In genomic region chr1:160575112-160575664, GRCh38 we compare ENCODE assay signal across 2 cellular contexts.
TF ChIP-seq lines count a peak whose summit lies in the region.

No MANE protein-coding gene starts in this region.

TF ChIP-seq in liver, 16 proteins besides CTCF, POLR2A, EP300 and RAD21:
- TF ChIP-seq, protein P1, sequence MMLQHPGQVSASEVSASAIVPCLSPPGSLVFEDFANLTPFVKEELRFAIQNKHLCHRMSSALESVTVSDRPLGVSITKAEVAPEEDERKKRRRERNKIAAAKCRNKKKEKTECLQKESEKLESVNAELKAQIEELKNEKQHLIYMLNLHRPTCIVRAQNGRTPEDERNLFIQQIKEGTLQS (IDR thresholded peaks at IDR 0.05): no peak

TF ChIP-seq in HepG2, 621 proteins besides CTCF, POLR2A, EP300 and RAD21:
- TF ChIP-seq MTF1 (CRISPR knock-in tag; IDR thresholded peaks at IDR 0.05): no peak
- TF ChIP-seq ZNF775 (CRISPR knock-in tag; IDR thresholded peaks at IDR 0.05; ENCODE audit: borderline replicate concordance): no peak
- no peak for TF ChIP-seq ZNF136 (CRISPR knock-in tag; IDR thresholded peaks at IDR 0.05; ENCODE audit: low read depth)
- no peak for TF ChIP-seq ATRX (CRISPR knock-in tag; IDR thresholded peaks at IDR 0.05; ENCODE audit: borderline replicate concordance)
- TF ChIP-seq ZFP62 (CRISPR knock-in tag; IDR thresholded peaks at IDR 0.05): no peak
- TF ChIP-seq SRSF1 (optimal IDR thresholded peaks at IDR 0.05; ENCODE audit: low read depth, low read length): no peak
- TF ChIP-seq SKI (IDR thresholded peaks at IDR 0.05; ENCODE audit: partially characterized antibody): no peak
- no peak for TF ChIP-seq TEAD3 (CRISPR knock-in tag; optimal IDR thresholded peaks at IDR 0.05; ENCODE audit: borderline replicate concordance)
- TF ChIP-seq DPF2 (CRISPR knock-in tag; IDR thresholded peaks at IDR 0.05; ENCODE audit: borderline replicate concordance, low read depth): no peak
- TF ChIP-seq FOXK1 (CRISPR knock-in tag; IDR thresholded peaks at IDR 0.05; ENCODE audit: borderline replicate concordance, low read depth): no peak
- no peak for TF ChIP-seq ZNF530 (CRISPR knock-in tag; IDR thresholded peaks at IDR 0.05; ENCODE audit: low read depth)
